In the genomic region with DNA sequence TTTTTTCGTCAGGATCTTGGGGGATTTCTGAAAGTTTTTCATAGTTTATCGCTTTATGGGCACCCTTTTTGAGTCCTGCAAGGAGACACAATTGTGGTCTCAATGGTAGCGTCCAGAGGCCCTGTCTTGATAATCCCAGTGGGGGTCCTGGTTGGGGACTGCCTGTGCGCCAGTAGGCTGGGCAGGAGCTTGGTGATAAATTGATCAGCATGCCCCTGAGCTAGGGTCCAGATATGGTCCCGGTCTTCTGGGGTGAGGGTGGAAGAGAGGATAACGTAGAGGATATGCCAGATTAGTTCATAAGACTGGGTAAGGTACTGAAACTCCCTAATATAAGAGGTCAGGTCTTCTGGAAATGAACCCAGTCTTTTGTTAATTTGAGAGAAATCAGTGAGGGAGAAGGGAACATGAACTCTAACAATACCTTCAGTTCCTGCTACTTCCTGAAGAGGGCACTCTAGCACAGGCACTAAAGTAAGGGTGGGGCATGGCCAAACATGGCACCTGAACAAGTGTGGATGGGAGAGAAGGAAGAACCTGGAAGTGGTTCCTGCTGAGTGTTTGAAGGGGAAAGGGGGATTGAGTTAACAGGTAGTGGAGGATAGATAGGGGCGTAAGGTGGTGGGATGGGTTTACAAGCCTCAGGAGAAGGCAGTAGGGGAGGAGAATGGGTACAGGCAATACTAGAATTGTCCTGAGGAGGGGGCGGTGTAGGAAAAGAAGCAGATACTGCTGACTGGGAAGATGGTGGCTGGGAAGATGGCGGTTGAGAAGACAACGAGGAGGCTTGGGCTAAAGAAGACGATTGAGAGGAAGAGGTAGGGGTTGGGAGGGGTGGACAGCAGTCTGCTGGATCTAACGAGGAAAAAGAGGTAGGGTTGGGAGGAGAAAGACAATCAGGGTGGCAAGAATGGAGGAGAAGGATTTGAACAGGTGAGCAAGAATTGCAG, we compare ENCODE assay signal across 8 cellular contexts. TPM values are rescaled to one million over a fixed set of nuclear protein-coding genes. Genes with fewer than 3 reads are reported as not detected.
DNase-seq lines count a peak whose midpoint lies in the region; ATAC-seq and TF ChIP-seq lines count a peak whose summit lies in the region.

No MANE protein-coding gene starts in this region.

- H3K27me3 ChIP-seq in Panc1 (ENCODE audit: control insufficient read depth, insufficient read depth, low read length), result no peaks in the 10 kb centered on the region
- H3K27me3 ChIP-seq in kidney epithelial cell (ENCODE audit: control insufficient read depth, insufficient read depth, low read length), result no peaks in the 10 kb centered on the region

- DNase-seq in activated CD4-positive, alpha-beta T cell treated with anti-CD3 and anti-CD28 coated beads for 36 hours, result peak; percentile 69
- no peak for DNase-seq in activated CD4-positive, alpha-beta T cell treated with anti-CD3 and anti-CD28 coated beads for 1 hour
- peak; percentile 25 for DNase-seq in LoVo (ENCODE audit: low spot score)
- DNase-seq in Panc1 (ENCODE audit: low read depth, low spot score), result peak; percentile 38
- DNase-seq in activated naive CD4-positive, alpha-beta T cell treated with anti-CD3 and anti-CD28 coated beads, Interleukin-2, amount 50 U/mL, for 72 hours (ENCODE audit: low spot score in 2 of 2), result peak in 1 of 2 donors; percentile 69
- DNase-seq in kidney epithelial cell (ENCODE audit: low read depth), result no peak
- no peak for DNase-seq in mesenteric fat pad (ENCODE audit: low spot score)

- ATAC-seq in activated CD4-positive, alpha-beta T cell treated with anti-CD3 and anti-CD28 coated beads for 36 hours, result peak; percentile 78
- peak; percentile 66 for ATAC-seq in Panc1
- ATAC-seq in activated naive CD4-positive, alpha-beta T cell treated with anti-CD3 and anti-CD28 coated beads, Interleukin-2, amount 50 U/mL, for 72 hours, result peak; percentile 67 to 80
- no peak for ATAC-seq in GM21515 (IDR thresholded peaks at IDR 0.05; ENCODE audit: unreplicated experiment)

- H3K4me1 Mint-ChIP-seq in activated CD4-positive, alpha-beta T cell treated with anti-CD3 and anti-CD28 coated beads for 36 hours, result peaks cover 38% of the 10 kb centered on the region

- H3K9me3 Mint-ChIP-seq in activated CD4-positive, alpha-beta T cell treated with anti-CD3 and anti-CD28 coated beads for 36 hours (ENCODE audit: low read depth), result no peaks in the 10 kb centered on the region
- peaks cover 0 to 4% of the 10 kb centered on the region in 2 donors for H3K9me3 Mint-ChIP-seq in activated naive CD4-positive, alpha-beta T cell treated with anti-CD3 and anti-CD28 coated beads, Interleukin-2, amount 50 U/mL, for 72 hours

- no peak overlapping the region for H3K4me3 Mint-ChIP-seq in activated CD4-positive, alpha-beta T cell treated with anti-CD3 and anti-CD28 coated beads for 36 hours

- H3K27ac ChIP-seq in Panc1 (ENCODE audit: low read length), result no peak overlapping the region

- in situ Hi-C loops in Panc1 (cut with HindIII; ENCODE audit: low pct_unique_long_range_greater_than_20kb, low sequenced_read_pairs), result no loop called here

- no peaks in the 10 kb centered on the region for H3K9me3 ChIP-seq in Panc1 (ENCODE audit: control insufficient read depth, insufficient read depth, low read depth, low read length)

- POLR2A ChIA-PET in activated CD4-positive, alpha-beta T cell treated with anti-CD3 and anti-CD28 coated beads for 36 hours (lab: Charles Lee), result no interaction called here
- POLR2A ChIA-PET in Panc1 (lab: Charles Lee), result no interaction called here

- H3K27me3 Mint-ChIP-seq in activated CD4-positive, alpha-beta T cell treated with anti-CD3 and anti-CD28 coated beads for 36 hours, result no peaks in the 10 kb centered on the region

- H3K36me3 ChIP-seq in Panc1 (ENCODE audit: control insufficient read depth, insufficient read depth, low read length) (peaks cover 2% of the 10 kb centered on the region), kidney epithelial cell (ENCODE audit: control insufficient read depth, insufficient read depth, low read length) (no peaks in the 10 kb centered on the region)

- H3K4me3 ChIP-seq in Panc1 (ENCODE audit: low read depth in 2 of 2, low read length in 2 of 2) (no peak overlapping the region), kidney epithelial cell (ENCODE audit: low read depth, low read length) (no peak overlapping the region)

- intact Hi-C loops in activated CD4-positive, alpha-beta T cell treated with anti-CD3 and anti-CD28 coated beads for 36 hours (cut with DNase I, micrococcal nuclease), result loop anchor here in 1 of 2 experiments (1.0 to 2.0 kb wide), 4 partner anchors 31 to 411 kb away; no protein-coding TSS in a partner anchor
- intact Hi-C loops in Panc1 (cut with micrococcal nuclease; ENCODE audit: unreplicated experiment), result no loop called here

- TF ChIP-seq CTCF in Panc1 (IDR thresholded peaks at IDR 0.05) (peak; percentile 81), kidney epithelial cell (IDR thresholded peaks at IDR 0.05; ENCODE audit: insufficient read depth, low read length, poor library complexity, severe bottlenecking) (peak; percentile 42)

- TSS peak; percentile 8 for BruUV-seq in Panc1 (replicated peaks; lab: Mats Ljungman, UMichigan)

- H3K36me3 Mint-ChIP-seq in activated CD4-positive, alpha-beta T cell treated with anti-CD3 and anti-CD28 coated beads for 36 hours (ENCODE audit: low read depth), result peaks cover 25% of the 10 kb centered on the region
- H3K36me3 Mint-ChIP-seq in activated naive CD4-positive, alpha-beta T cell treated with anti-CD3 and anti-CD28 coated beads, Interleukin-2, amount 50 U/mL, for 72 hours, result peaks cover 0 to 22% of the 10 kb centered on the region in 2 donors

- CTCF ChIA-PET in activated CD4-positive, alpha-beta T cell treated with anti-CD3 and anti-CD28 coated beads for 36 hours (lab: Charles Lee), result interaction anchor here (0.6 to 2.5 kb wide), 18 partner anchors 9 to 410 kb away, joined by 3 to 9 read pairs (median 3); no protein-coding TSS in a partner anchor
- CTCF ChIA-PET in Panc1 (lab: Charles Lee), result interaction anchor here (0.6 kb wide), 1 partner anchor 36 kb away, joined by 4 read pairs; no protein-coding TSS in a partner anchor

- H3K4me1 ChIP-seq in Panc1 (ENCODE audit: control insufficient read depth, insufficient read depth, low read length), result no peaks in the 10 kb centered on the region

- H3K27ac Mint-ChIP-seq in activated CD4-positive, alpha-beta T cell treated with anti-CD3 and anti-CD28 coated beads for 36 hours, result no peak overlapping the region
- H3K27ac Mint-ChIP-seq in activated naive CD4-positive, alpha-beta T cell treated with anti-CD3 and anti-CD28 coated beads, Interleukin-2, amount 50 U/mL, for 72 hours, result peak overlapping the region; percentile 6 to 81

RNA-seq across cellular contexts. Expression of a gene that starts 33.8 kb away (rescaled TPM):
- total RNA-seq in activated CD4-positive, alpha-beta T cell treated with anti-CD3 and anti-CD28 coated beads for 36 hours, result 1 to 10 TPM; 3.2 to 4.6 TPM
- total RNA-seq in Panc1 (2021; ENCODE audit: unreplicated experiment) (6.2 TPM), kidney epithelial cell (0.34 and 0.79 TPM in 2 replicates), mesenteric fat pad (2.0 TPM)
- polyA plus RNA-seq in Panc1 (2012; ENCODE audit: insufficient read length), result 4.0 TPM
- total RNA-seq in activated naive CD4-positive, alpha-beta T cell treated with anti-CD3 and anti-CD28 coated beads, Interleukin-2, amount 50 U/mL, for 72 hours, result 1 to 10 TPM; 5.3 to 8.4 TPM

RNA-seq across cellular contexts. Expression of a gene that starts 46.8 kb away (rescaled TPM):
- total RNA-seq in activated CD4-positive, alpha-beta T cell treated with anti-CD3 and anti-CD28 coated beads for 36 hours, result 10 to 100 TPM; 30.9 to 33.4 TPM
- 47.3 TPM for total RNA-seq in Panc1 (2021; ENCODE audit: unreplicated experiment)
- polyA plus RNA-seq in Panc1 (2012; ENCODE audit: insufficient read length), result 20.7 TPM
- total RNA-seq in activated naive CD4-positive, alpha-beta T cell treated with anti-CD3 and anti-CD28 coated beads, Interleukin-2, amount 50 U/mL, for 72 hours, result 10 to 100 TPM; 23.8 to 42.9 TPM
- 35.2 and 35.5 TPM in 2 replicates for total RNA-seq in kidney epithelial cell
- 28.3 TPM for total RNA-seq in mesenteric fat pad

Comparison
In these comparisons a context has a peak if more than half of its experiments do, and no peak if none do; other contexts are left out.
1. DNase-seq: peak in activated CD4-positive, alpha-beta T cell treated with anti-CD3 and anti-CD28 coated beads for 36 hours (single experiment), LoVo (single experiment) and Panc1 (single experiment); none in activated CD4-positive, alpha-beta T cell treated with anti-CD3 and anti-CD28 coated beads for 1 hour (single experiment), kidney epithelial cell (single experiment) and mesenteric fat pad (single experiment).